In the genomic region with DNA sequence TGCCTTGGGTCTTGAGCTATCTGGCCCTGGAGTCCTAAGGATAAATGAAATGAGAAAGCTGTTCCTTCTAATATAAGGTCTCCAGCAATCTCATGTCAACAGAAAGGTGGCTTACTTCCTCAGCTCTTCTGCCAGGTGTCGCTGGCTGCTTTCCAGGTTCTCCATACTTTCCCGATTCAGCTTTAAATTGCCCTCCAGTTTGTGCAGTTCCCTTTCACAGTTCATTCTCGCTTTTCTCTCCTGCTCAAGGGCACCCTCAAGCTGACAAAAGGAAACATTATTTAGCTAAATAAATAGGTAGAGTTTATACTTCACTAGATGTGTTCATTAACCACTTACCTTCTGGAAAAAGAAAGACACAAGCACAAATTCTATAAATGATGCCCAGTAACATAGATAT, we compare ENCODE assay signal across 14 cellular contexts.
DNase-seq lines count a peak whose midpoint lies in the region; ATAC-seq and TF ChIP-seq lines count a peak whose summit lies in the region.
"Had no signal": no experiment of that assay in that cellular context is flagged by ENCODE, and none has a peak within 500 bp of the region (broad histone marks: within the 10 kb centered on the region; RNA-seq: fewer than 3 reads in every experiment).

No MANE protein-coding gene starts in this region.

- DNase-seq in HT-29 (ENCODE audit: low spot score) (peak; percentile 91), NCI-H2081 (lab: John Stamatoyannopoulos, UW) (peak; percentile 70 to 87), PC-3 (peak; percentile 35), osteoblast (ENCODE audit: insufficient read length, low spot score, missing footprints) (no peak), GM20000 (ENCODE audit: low spot score) (no peak)
- DNase-seq in stimulated activated naive CD4-positive, alpha-beta T cell treated with Interleukin-2 at 50 U/mL for 16 hours (lab: John Stamatoyannopoulos, UW), result no peak
- DNase-seq in activated CD8-positive, alpha-beta memory T cell treated with anti-CD3 and anti-CD28 coated beads, Interleukin-2, amount 50 U/mL, for 48 hours, result no peak
- DNase-seq: activated CD4-positive, alpha-beta T cell treated with anti-CD3 and anti-CD28 coated beads, Interleukin-2, amount 10 ng/mL, durations not matched to agents 24 days and 14 days; amygdala; erythroblast; HCEC 1CT; NCI-H187 had no signal

- H3K27ac ChIP-seq in PC-3 (ENCODE audit: low read length), result no peak overlapping the region
- H3K27ac ChIP-seq in osteoblast (ENCODE audit: low read depth, low read length), result no peak overlapping the region
- H3K27ac ChIP-seq: suprapubic skin had no signal

- H3K4me2 ChIP-seq in PC-3 (ENCODE audit: low read length) (no peak overlapping the region), osteoblast (ENCODE audit: insufficient read depth, low read length) (peak overlapping the region; percentile 35)

- ATAC-seq in PC-3 (peak; percentile 50), HG02588 (IDR thresholded peaks at IDR 0.05; ENCODE audit: unreplicated experiment) (no peak)

- peaks cover 7% of the 10 kb centered on the region; the same call in 1 of the 2 replicates for H3K4me1 ChIP-seq in PC-3 (ENCODE audit: insufficient read depth, low read length)
- no peaks in the 10 kb centered on the region for H3K4me1 ChIP-seq in osteoblast (ENCODE audit: insufficient read depth, low read length)
- H3K4me1 ChIP-seq: suprapubic skin had no signal

- intact Hi-C loops in PC-3 (cut with micrococcal nuclease), result loop anchor here (1.0 kb wide), 1 partner anchor 499 kb away; no protein-coding TSS in a partner anchor

- no peaks in the 10 kb centered on the region for H4K20me1 ChIP-seq in PC-3 (ENCODE audit: low read length)
- no peaks in the 10 kb centered on the region for H4K20me1 ChIP-seq in osteoblast (ENCODE audit: insufficient read depth, low read length)

- TF ChIP-seq CTCF in PC-3 (conservative IDR thresholded peaks at IDR 0.05; ENCODE audit: low read depth, low read length) (0 out of 2 replicates have a peak, but pooled peaks have one; percentile 28), osteoblast (IDR thresholded peaks at IDR 0.05; ENCODE audit: extremely low read depth, low read depth, low read length) (no peak), GM20000 (IDR thresholded peaks at IDR 0.05; ENCODE audit: extremely low read depth, missing control alignments) (no peak)

- H3K79me2 ChIP-seq in PC-3 (ENCODE audit: low read length) (no peaks in the 10 kb centered on the region), osteoblast (ENCODE audit: insufficient read depth, low read length) (no peaks in the 10 kb centered on the region)

- BruUV-seq in PC-3 (replicated peaks; lab: Mats Ljungman, UMichigan), result no TSS peak

- H3K9ac ChIP-seq in PC-3 (ENCODE audit: low read length), result no peak overlapping the region

- H3K4me3 ChIP-seq in PC-3 (ENCODE audit: low read length) (no peak overlapping the region), osteoblast (ENCODE audit: insufficient read depth, low read length) (no peak overlapping the region)
- H3K4me3 ChIP-seq: suprapubic skin had no signal

- H3K9me3 ChIP-seq in PC-3 (ENCODE audit: low read length), result no peaks in the 10 kb centered on the region
- no peaks in the 10 kb centered on the region for H3K9me3 ChIP-seq in osteoblast (ENCODE audit: low read depth, low read length)

- POLR2A ChIA-PET in PC-3 (lab: Charles Lee; ENCODE audit: unreplicated experiment), result interaction anchor here (0.6 kb wide), 2 partner anchors 169 to 509 kb away, joined by 3 to 4 read pairs; no protein-coding TSS in a partner anchor

- no peaks in the 10 kb centered on the region for H3K9me2 ChIP-seq in PC-3 (replicated peaks; ENCODE audit: low read length)

- H2AFZ ChIP-seq in PC-3 (ENCODE audit: low read length) (no peak overlapping the region), osteoblast (ENCODE audit: low read length) (peak overlapping the region; percentile 63)

- H3F3A ChIP-seq in PC-3 (ENCODE audit: low read length, unreplicated experiment), result no peaks in the 10 kb centered on the region

- CTCF ChIA-PET in PC-3 (lab: Charles Lee), result interaction anchor here (0.6 to 1.3 kb wide), 7 partner anchors 23 to 348 kb away, joined by 3 to 9 read pairs (median 3); no protein-coding TSS in a partner anchor

- H3K27me3 ChIP-seq in PC-3 (ENCODE audit: low read length), result no peaks in the 10 kb centered on the region
- H3K27me3 ChIP-seq in osteoblast (ENCODE audit: insufficient read depth, low read length), result no peaks in the 10 kb centered on the region
- H3K27me3 ChIP-seq: suprapubic skin had no signal

- H3K36me3 ChIP-seq in PC-3 (ENCODE audit: low read depth, low read length) (no peaks in the 10 kb centered on the region), osteoblast (ENCODE audit: insufficient read depth, low read length) (no peaks in the 10 kb centered on the region)
- H3K36me3 ChIP-seq: suprapubic skin had no signal

Comparison
In these comparisons a context has a peak if more than half of its experiments do, and no peak if none do; other contexts are left out.
1. DNase-seq: peak in HT-29 (single experiment), NCI-H2081 (2 of 2) and PC-3 (single experiment); none in osteoblast (single experiment), stimulated activated naive CD4-positive, alpha-beta T cell treated with Interleukin-2 at 50 U/mL for 16 hours (single experiment), GM20000 (single experiment) and activated CD8-positive, alpha-beta memory T cell treated with anti-CD3 and anti-CD28 coated beads, Interleukin-2, amount 50 U/mL, for 48 hours (single experiment).